1 cellular context compared by ENCODE assay signal in genomic region chr4:93947318-93947717, GRCh38.
TF ChIP-seq lines count a peak whose summit lies in the region.

No MANE protein-coding gene starts in this region.

TF ChIP-seq in neural cell, 6 proteins besides CTCF, POLR2A, EP300 and RAD21 (continued from another document):
- TF ChIP-seq, protein P1, sequence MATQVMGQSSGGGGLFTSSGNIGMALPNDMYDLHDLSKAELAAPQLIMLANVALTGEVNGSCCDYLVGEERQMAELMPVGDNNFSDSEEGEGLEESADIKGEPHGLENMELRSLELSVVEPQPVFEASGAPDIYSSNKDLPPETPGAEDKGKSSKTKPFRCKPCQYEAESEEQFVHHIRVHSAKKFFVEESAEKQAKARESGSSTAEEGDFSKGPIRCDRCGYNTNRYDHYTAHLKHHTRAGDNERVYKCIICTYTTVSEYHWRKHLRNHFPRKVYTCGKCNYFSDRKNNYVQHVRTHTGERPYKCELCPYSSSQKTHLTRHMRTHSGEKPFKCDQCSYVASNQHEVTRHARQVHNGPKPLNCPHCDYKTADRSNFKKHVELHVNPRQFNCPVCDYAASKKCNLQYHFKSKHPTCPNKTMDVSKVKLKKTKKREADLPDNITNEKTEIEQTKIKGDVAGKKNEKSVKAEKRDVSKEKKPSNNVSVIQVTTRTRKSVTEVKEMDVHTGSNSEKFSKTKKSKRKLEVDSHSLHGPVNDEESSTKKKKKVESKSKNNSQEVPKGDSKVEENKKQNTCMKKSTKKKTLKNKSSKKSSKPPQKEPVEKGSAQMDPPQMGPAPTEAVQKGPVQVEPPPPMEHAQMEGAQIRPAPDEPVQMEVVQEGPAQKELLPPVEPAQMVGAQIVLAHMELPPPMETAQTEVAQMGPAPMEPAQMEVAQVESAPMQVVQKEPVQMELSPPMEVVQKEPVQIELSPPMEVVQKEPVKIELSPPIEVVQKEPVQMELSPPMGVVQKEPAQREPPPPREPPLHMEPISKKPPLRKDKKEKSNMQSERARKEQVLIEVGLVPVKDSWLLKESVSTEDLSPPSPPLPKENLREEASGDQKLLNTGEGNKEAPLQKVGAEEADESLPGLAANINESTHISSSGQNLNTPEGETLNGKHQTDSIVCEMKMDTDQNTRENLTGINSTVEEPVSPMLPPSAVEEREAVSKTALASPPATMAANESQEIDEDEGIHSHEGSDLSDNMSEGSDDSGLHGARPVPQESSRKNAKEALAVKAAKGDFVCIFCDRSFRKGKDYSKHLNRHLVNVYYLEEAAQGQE (IDR thresholded peaks at IDR 0.05; ENCODE audit: borderline replicate concordance): no peak
- TF ChIP-seq EZH2 (IDR thresholded peaks at IDR 0.05; ENCODE audit: borderline replicate concordance, insufficient read depth, low read length, poor library complexity, severe bottlenecking): no peak
